Comparison of ENCODE assay signal across 8 cellular contexts in genomic region chr10:36888925-36889573, GRCh38.
A peak's percentile ranks its signal among the peaks of the same experiment; 100 is the strongest.
DNase-seq lines count a peak whose midpoint lies in the region; ATAC-seq and TF ChIP-seq lines count a peak whose summit lies in the region.

No MANE protein-coding gene starts in this region.

- TF ChIP-seq EP300 in ovary (IDR thresholded peaks at IDR 0.05): no peak

- H3K4me3 ChIP-seq in CD4-positive, CD25-positive, alpha-beta regulatory T cell (ENCODE audit: low read depth, low read length): no peak overlapping the region
- H3K4me3 ChIP-seq in SJCRH30 (no peak overlapping the region), neural progenitor cell (no peak overlapping the region), ovary (no peak overlapping the region)

- no peak overlapping the region for H3K27ac Mint-ChIP-seq in CD4-positive, CD25-positive, alpha-beta regulatory T cell
- H3K27ac Mint-ChIP-seq in brain (no peak overlapping the region), neural progenitor cell (no peak overlapping the region)

- no peak overlapping the region for H3K4me2 ChIP-seq in neural progenitor cell

- no peaks in the 10 kb centered on the region for H3K36me3 Mint-ChIP-seq in CD4-positive, CD25-positive, alpha-beta regulatory T cell
- no peaks in the 10 kb centered on the region for H3K36me3 Mint-ChIP-seq in brain
- H3K36me3 Mint-ChIP-seq in neural progenitor cell: no peaks in the 10 kb centered on the region

- no peak overlapping the region for H3K4me3 Mint-ChIP-seq in CD4-positive, CD25-positive, alpha-beta regulatory T cell
- H3K4me3 Mint-ChIP-seq in brain: no peak overlapping the region
- H3K4me3 Mint-ChIP-seq in neural progenitor cell: no peak overlapping the region

- H3F3A ChIP-seq in neural progenitor cell (ENCODE audit: low read depth): no peaks in the 10 kb centered on the region

- H3K4me1 Mint-ChIP-seq in CD4-positive, CD25-positive, alpha-beta regulatory T cell: no peaks in the 10 kb centered on the region
- H3K4me1 Mint-ChIP-seq in brain (peaks cover 5% of the 10 kb centered on the region), neural progenitor cell (no peaks in the 10 kb centered on the region)

- H2AFZ ChIP-seq in neural progenitor cell (replicated peaks): no peak overlapping the region

- 45 to 55% (median 46%) methylated on average over 6 of the region's 6 CpGs for WGBS in ovary, 3 donors

- H3K9me3 ChIP-seq in CD4-positive, CD25-positive, alpha-beta regulatory T cell (ENCODE audit: control insufficient read depth in 2 of 2, low read length in 2 of 2): no peaks in the 10 kb centered on the region
- no peaks in the 10 kb centered on the region for H3K9me3 ChIP-seq in SJCRH30 (replicated peaks)
- H3K9me3 ChIP-seq in neural progenitor cell (ENCODE audit: low read depth): no peaks in the 10 kb centered on the region
- H3K9me3 ChIP-seq in ovary: no peaks in the 10 kb centered on the region

- no peaks in the 10 kb centered on the region for H3K4me1 ChIP-seq in CD4-positive, CD25-positive, alpha-beta regulatory T cell (ENCODE audit: control insufficient read depth, insufficient read depth, low read length, poor library complexity, severe bottlenecking)
- H3K4me1 ChIP-seq in SJCRH30 (no peaks in the 10 kb centered on the region), neural progenitor cell (no peaks in the 10 kb centered on the region), ovary (ENCODE audit: insufficient read depth) (no peaks in the 10 kb centered on the region)

- H3K79me2 ChIP-seq in neural progenitor cell (ENCODE audit: low read depth): no peaks in the 10 kb centered on the region

- DNase-seq in CD4-positive, CD25-positive, alpha-beta regulatory T cell: peak in 2 of 3 donors; percentile 21 to 53
- DNase-seq in SJCRH30 (peak; percentile 40 to 74), neural progenitor cell (ENCODE audit: low spot score) (peak; percentile 65), ovary (no peak), mesenteric fat pad (ENCODE audit: low spot score) (no peak)

- H3K9ac ChIP-seq in neural progenitor cell: no peak overlapping the region

- peak in 1 of 2 donors; percentile 24 for ATAC-seq in CD4-positive, CD25-positive, alpha-beta regulatory T cell (ENCODE audit: low read depth in 2 of 2)
- ATAC-seq in GM18907 (IDR thresholded peaks at IDR 0.05; ENCODE audit: unreplicated experiment) (peak; percentile 83), HG03558 (IDR thresholded peaks at IDR 0.05; ENCODE audit: extremely low read depth, unreplicated experiment) (peak; percentile 80)

- H4K20me1 ChIP-seq in neural progenitor cell (ENCODE audit: low read depth): no peaks in the 10 kb centered on the region

- H3K27me3 Mint-ChIP-seq in CD4-positive, CD25-positive, alpha-beta regulatory T cell: no peaks in the 10 kb centered on the region
- H3K27me3 Mint-ChIP-seq in brain (peaks cover under 1% of the 10 kb centered on the region), neural progenitor cell (ENCODE audit: insufficient read depth, low read depth) (peaks cover 2% of the 10 kb centered on the region)

- no peak overlapping the region for H3K27ac ChIP-seq in CD4-positive, CD25-positive, alpha-beta regulatory T cell (ENCODE audit: insufficient read depth, low read length, poor library complexity, severe bottlenecking)
- H3K27ac ChIP-seq in SJCRH30: no peak overlapping the region
- H3K27ac ChIP-seq in neural progenitor cell: no peak overlapping the region
- no peak overlapping the region for H3K27ac ChIP-seq in ovary

- H3K36me3 ChIP-seq in CD4-positive, CD25-positive, alpha-beta regulatory T cell (ENCODE audit: control insufficient read depth, insufficient read depth, low read length): no peaks in the 10 kb centered on the region
- H3K36me3 ChIP-seq in SJCRH30: no peaks in the 10 kb centered on the region
- no peaks in the 10 kb centered on the region for H3K36me3 ChIP-seq in neural progenitor cell
- no peaks in the 10 kb centered on the region for H3K36me3 ChIP-seq in ovary

- TF ChIP-seq CTCF in brain (conservative IDR thresholded peaks at IDR 0.05) (peak; percentile 21 to 50), neural progenitor cell (IDR thresholded peaks at IDR 0.05) (peak; percentile 83), ovary (IDR thresholded peaks at IDR 0.05) (no peak)

- intact Hi-C loops in ovary (cut with DNase I): no loop called here

- no peak for TF ChIP-seq POLR2A in ovary (IDR thresholded peaks at IDR 0.05)

- H3K27me3 ChIP-seq in CD4-positive, CD25-positive, alpha-beta regulatory T cell (ENCODE audit: control insufficient read depth, insufficient read depth, low read length): no peaks in the 10 kb centered on the region
- H3K27me3 ChIP-seq in SJCRH30: no peaks in the 10 kb centered on the region
- H3K27me3 ChIP-seq in neural progenitor cell: no peaks in the 10 kb centered on the region
- H3K27me3 ChIP-seq in ovary: no peaks in the 10 kb centered on the region

- peaks cover 0 to 2% (median 0%) of the 10 kb centered on the region in 7 donors for H3K9me3 Mint-ChIP-seq in CD4-positive, CD25-positive, alpha-beta regulatory T cell
- H3K9me3 Mint-ChIP-seq in brain (peaks cover 0 to 4% (median 0%) of the 10 kb centered on the region in 5 experiments), neural progenitor cell (no peaks in the 10 kb centered on the region)

Comparison
In these comparisons a context has a peak if more than half of its experiments do, and no peak if none do; other contexts are left out.
1. DNase-seq: peak in CD4-positive, CD25-positive, alpha-beta regulatory T cell (2 of 3), SJCRH30 (2 of 2) and neural progenitor cell (single experiment); none in ovary (0 of 5) and mesenteric fat pad (single experiment).
2. CTCF ChIP-seq: peak in brain (2 of 2) and neural progenitor cell (single experiment); none in ovary (0 of 3).